17 cellular contexts compared by ENCODE assay signal in genomic region chr1:155037851-155038441, GRCh38. TPM values are rescaled to one million over a fixed set of nuclear protein-coding genes. Genes with fewer than 3 reads are reported as not detected.
"Had no signal": no experiment of that assay in that cellular context is flagged by ENCODE, and none has a peak within 500 bp of the region (broad histone marks: within the 10 kb centered on the region; RNA-seq: fewer than 3 reads in every experiment).

No MANE protein-coding gene starts in this region.

- H3K4me3 Mint-ChIP-seq: activated CD8-positive, alpha-beta T cell treated with anti-CD3 and anti-CD28 coated beads for 36 hours; activated naive CD4-positive, alpha-beta T cell treated with anti-CD3 and anti-CD28 coated beads, Interleukin-2, amount 10 ng/mL, durations not matched to agents 7 days and 5 days; central memory CD8-positive, alpha-beta T cell; effector memory CD8-positive, alpha-beta T cell; natural killer cell; stimulated activated naive B cell treated with anti-CD40 and anti-IgM and Interleukin-4, amounts not matched to agents 10 μg/mL and 1 μg/mL and 100 μg/mL, for 72 hours had no signal

- H3K9me3 Mint-ChIP-seq: activated CD8-positive, alpha-beta T cell treated with anti-CD3 and anti-CD28 coated beads for 36 hours; activated naive CD4-positive, alpha-beta T cell treated with anti-CD3 and anti-CD28 coated beads, Interleukin-2, amount 10 ng/mL, durations not matched to agents 7 days and 5 days; central memory CD8-positive, alpha-beta T cell; effector memory CD8-positive, alpha-beta T cell; natural killer cell; stimulated activated naive B cell treated with anti-CD40 and anti-IgM and Interleukin-4, amounts not matched to agents 10 μg/mL and 1 μg/mL and 100 μg/mL, for 72 hours had no signal

- ATAC-seq: activated CD8-positive, alpha-beta T cell treated with anti-CD3 and anti-CD28 coated beads for 36 hours; effector memory CD8-positive, alpha-beta T cell; natural killer cell; stimulated activated naive B cell treated with anti-CD40 and anti-IgM and Interleukin-4, amounts not matched to agents 10 μg/mL and 1 μg/mL and 100 μg/mL, for 72 hours had no signal

- H3K36me3 ChIP-seq: esophagus muscularis mucosa, heart left ventricle, right atrium auricular region, SJSA1, upper lobe of left lung had no signal

- H3K4me3 ChIP-seq: esophagus muscularis mucosa, heart left ventricle, lung, right atrium auricular region, SJSA1, upper lobe of left lung had no signal

- DNase-seq: activated CD8-positive, alpha-beta memory T cell treated with anti-CD3 and anti-CD28 coated beads, Interleukin-2, amount 50 U/mL, for 4 hours; activated CD8-positive, alpha-beta T cell treated with anti-CD3 and anti-CD28 coated beads for 36 hours; activated naive CD4-positive, alpha-beta T cell treated with anti-CD3 and anti-CD28 coated beads, Interleukin-2, amount 10 ng/mL, durations not matched to agents 7 days and 5 days; effector memory CD8-positive, alpha-beta T cell; heart left ventricle; natural killer cell; posterior cingulate gyrus; stimulated activated CD4-positive, alpha-beta T cell treated with anti-CD3 and anti-CD28 coated beads, Interleukin-2, amount 100 ng/mL, for 24 hours; stimulated activated naive B cell treated with anti-CD40 and anti-IgM and Interleukin-4, amounts not matched to agents 10 μg/mL and 1 μg/mL and 100 μg/mL, for 72 hours; T1000 had no signal

- H3K27ac ChIP-seq: esophagus muscularis mucosa, heart left ventricle, right atrium auricular region, SJSA1 had no signal

- H3K9me3 ChIP-seq: esophagus muscularis mucosa, heart left ventricle, right atrium auricular region, SJSA1, upper lobe of left lung had no signal

- H3K27me3 ChIP-seq: esophagus muscularis mucosa, heart left ventricle, right atrium auricular region, upper lobe of left lung had no signal

- H3K36me3 Mint-ChIP-seq: activated naive CD4-positive, alpha-beta T cell treated with anti-CD3 and anti-CD28 coated beads, Interleukin-2, amount 10 ng/mL, durations not matched to agents 7 days and 5 days; natural killer cell; stimulated activated naive B cell treated with anti-CD40 and anti-IgM and Interleukin-4, amounts not matched to agents 10 μg/mL and 1 μg/mL and 100 μg/mL, for 72 hours had no signal

- H3K27ac Mint-ChIP-seq: activated CD8-positive, alpha-beta T cell treated with anti-CD3 and anti-CD28 coated beads for 36 hours; activated naive CD4-positive, alpha-beta T cell treated with anti-CD3 and anti-CD28 coated beads, Interleukin-2, amount 10 ng/mL, durations not matched to agents 7 days and 5 days; effector memory CD8-positive, alpha-beta T cell; natural killer cell; stimulated activated naive B cell treated with anti-CD40 and anti-IgM and Interleukin-4, amounts not matched to agents 10 μg/mL and 1 μg/mL and 100 μg/mL, for 72 hours had no signal

- H3K4me1 Mint-ChIP-seq: central memory CD8-positive, alpha-beta T cell; stimulated activated naive B cell treated with anti-CD40 and anti-IgM and Interleukin-4, amounts not matched to agents 10 μg/mL and 1 μg/mL and 100 μg/mL, for 72 hours had no signal

- H3K4me1 ChIP-seq: SJSA1 had no signal

RNA-seq across cellular contexts. Expression of gene DCST1, which starts 4.3 kb away (rescaled TPM):
- total RNA-seq: activated CD8-positive, alpha-beta T cell treated with anti-CD3 and anti-CD28 coated beads for 36 hours; heart left ventricle; right atrium auricular region; SJSA1; subcutaneous adipose tissue had no signal

RNA-seq across cellular contexts. Expression of gene DCST2, which starts 4.4 kb away (rescaled TPM):
- total RNA-seq: right atrium auricular region, SJSA1 had no signal
